8 cellular contexts compared by ENCODE assay signal in the genomic region with DNA sequence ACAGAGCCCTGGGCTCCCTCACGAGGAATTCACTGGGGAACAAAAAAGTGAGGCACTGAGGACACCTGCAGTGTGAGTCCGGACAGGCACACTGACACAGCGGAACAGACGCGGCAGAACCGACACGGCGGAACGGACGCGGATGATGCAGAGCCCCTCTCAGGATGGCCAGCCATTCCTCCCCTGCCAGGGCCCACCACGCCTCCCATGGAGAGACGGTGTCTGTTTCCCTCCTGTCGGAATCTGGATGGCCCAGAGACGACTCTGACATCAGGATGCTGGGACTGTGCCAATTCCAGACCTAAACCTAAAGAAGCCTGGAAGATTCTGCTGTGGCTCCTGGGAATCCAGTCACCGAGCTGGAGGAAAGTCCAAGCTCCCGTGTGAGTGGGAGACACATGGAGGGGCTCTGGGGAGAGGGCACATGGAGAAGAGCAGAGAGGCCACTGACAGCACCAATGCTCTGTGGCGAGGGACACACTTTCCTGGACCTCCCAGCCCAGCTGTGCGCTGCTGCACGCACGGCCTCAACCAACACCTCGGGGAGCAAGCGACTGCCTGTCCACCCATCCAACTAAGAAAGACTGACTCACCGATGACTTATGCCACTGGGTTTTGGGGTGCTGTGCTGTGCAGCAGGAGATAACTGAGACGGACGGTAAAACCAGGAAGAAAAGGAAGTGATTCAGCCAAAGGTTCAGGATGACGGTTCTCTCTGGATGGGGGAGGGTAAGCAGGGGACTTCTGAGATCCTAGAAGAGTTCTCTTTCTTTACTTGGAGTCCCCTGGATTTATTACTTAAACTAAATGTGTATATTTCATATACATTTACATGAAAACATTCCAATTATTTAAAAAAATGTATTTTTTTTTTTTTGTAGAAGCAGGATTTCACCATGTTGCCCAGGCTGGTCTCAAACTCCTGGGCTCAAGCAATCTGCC. TPM values are rescaled to one million over a fixed set of nuclear protein-coding genes. Genes with fewer than 3 reads are reported as not detected.
DNase-seq lines count a peak whose midpoint lies in the region; ATAC-seq, FAIRE-seq and TF ChIP-seq lines count a peak whose summit lies in the region.

No MANE protein-coding gene starts in this region.

- no peak for ATAC-seq in activated naive CD8-positive, alpha-beta T cell treated with anti-CD3 and anti-CD28 coated beads, Interleukin-2, amount 10 ng/mL, durations not matched to agents 7 days and 5 days (ENCODE audit: low read depth)
- ATAC-seq in memory B cell (ENCODE audit: low read depth) (no peak), GM21786 (IDR thresholded peaks at IDR 0.05; ENCODE audit: unreplicated experiment) (no peak), GM18517 (IDR thresholded peaks at IDR 0.05; ENCODE audit: unreplicated experiment) (no peak)

- POLR2A ChIA-PET in activated naive CD8-positive, alpha-beta T cell treated with anti-CD3 and anti-CD28 coated beads, Interleukin-2, amount 10 ng/mL, durations not matched to agents 7 days and 5 days (lab: Charles Lee) = no interaction called here

- FAIRE-seq in GM12892 (lab: Jason Lieb, UNC) = no peak

- peak overlapping the region; percentile 6 for H3K27ac Mint-ChIP-seq in activated naive CD8-positive, alpha-beta T cell treated with anti-CD3 and anti-CD28 coated beads, Interleukin-2, amount 10 ng/mL, durations not matched to agents 7 days and 5 days
- peak overlapping the region; percentile 88 for H3K27ac Mint-ChIP-seq in memory B cell

- peaks cover 13% of the 10 kb centered on the region for H3K36me3 Mint-ChIP-seq in activated naive CD8-positive, alpha-beta T cell treated with anti-CD3 and anti-CD28 coated beads, Interleukin-2, amount 10 ng/mL, durations not matched to agents 7 days and 5 days
- peaks cover 15% of the 10 kb centered on the region for H3K36me3 Mint-ChIP-seq in memory B cell

- DNase-seq in AG09309 (ENCODE audit: low read depth) (peak; percentile 85), HT1080 (ENCODE audit: low read depth) (peak; percentile 99), memory B cell (ENCODE audit: low spot score in 2 of 2) (no peak), GM12892 (ENCODE audit: insufficient read length) (no peak)
- DNase-seq in activated naive CD8-positive, alpha-beta T cell treated with anti-CD3 and anti-CD28 coated beads, Interleukin-2, amount 10 ng/mL, durations not matched to agents 7 days and 5 days = no peak
- no peak for DNase-seq in activated CD4-positive, CD25-positive, alpha-beta regulatory T cell (lab: John Stamatoyannopoulos, UW)

- no peak for TF ChIP-seq POLR2A in GM12892 (IDR thresholded peaks at IDR 0.05; ENCODE audit: low read depth, low read length)

- no peaks in the 10 kb centered on the region for H3K9me3 Mint-ChIP-seq in activated naive CD8-positive, alpha-beta T cell treated with anti-CD3 and anti-CD28 coated beads, Interleukin-2, amount 10 ng/mL, durations not matched to agents 7 days and 5 days
- no peaks in the 10 kb centered on the region for H3K9me3 Mint-ChIP-seq in memory B cell

- H3K4me1 Mint-ChIP-seq in activated naive CD8-positive, alpha-beta T cell treated with anti-CD3 and anti-CD28 coated beads, Interleukin-2, amount 10 ng/mL, durations not matched to agents 7 days and 5 days = peaks cover 57% of the 10 kb centered on the region
- peaks cover 72% of the 10 kb centered on the region for H3K4me1 Mint-ChIP-seq in memory B cell

- H3K27me3 Mint-ChIP-seq in activated naive CD8-positive, alpha-beta T cell treated with anti-CD3 and anti-CD28 coated beads, Interleukin-2, amount 10 ng/mL, durations not matched to agents 7 days and 5 days = no peaks in the 10 kb centered on the region
- H3K27me3 Mint-ChIP-seq in memory B cell = no peaks in the 10 kb centered on the region

- TF ChIP-seq CTCF in AG09309 (IDR thresholded peaks at IDR 0.05; ENCODE audit: control insufficient read depth, insufficient read depth, low read depth, low read length, missing control alignments) = no peak

- no peak overlapping the region for H3K4me3 Mint-ChIP-seq in activated naive CD8-positive, alpha-beta T cell treated with anti-CD3 and anti-CD28 coated beads, Interleukin-2, amount 10 ng/mL, durations not matched to agents 7 days and 5 days
- H3K4me3 Mint-ChIP-seq in memory B cell = no peak overlapping the region

- no peak overlapping the region for H3K4me3 ChIP-seq in AG09309 (ENCODE audit: control insufficient read depth, low read depth, low read length)

RNA-seq across cellular contexts. Expression of gene ZBTB17, which starts 23.3 kb away (rescaled TPM):
- total RNA-seq in HT1080 (2014; rRNA removed; shearing (Covaris generic)) = 40.0 and 52.2 TPM in 2 replicates
- 19.8 and 21.0 TPM in 2 replicates for polyA plus RNA-seq in HT1080 (2015; cell fraction: cytosol; rRNA removed)
- polyA plus RNA-seq in HT1080 (2015; cell fraction: nucleus; rRNA removed) = 71.9 and 78.5 TPM in 2 replicates
- 10 to 100 TPM; 46.4 to 47.6 TPM for total RNA-seq in activated naive CD8-positive, alpha-beta T cell treated with anti-CD3 and anti-CD28 coated beads, Interleukin-2, amount 10 ng/mL, durations not matched to agents 7 days and 5 days
- polyA plus RNA-seq in GM12892 (2012; ENCODE audit: missing spikeins) = 12.6 TPM

RNA-seq across cellular contexts. Expression of gene SRARP, which starts 51.4 kb away (rescaled TPM):
- not detected in 2 replicates for total RNA-seq in HT1080 (2014; rRNA removed; shearing (Covaris generic))
- not detected in 2 replicates for polyA plus RNA-seq in HT1080 (2015; cell fraction: cytosol; rRNA removed)
- polyA plus RNA-seq in HT1080 (2015; cell fraction: nucleus; rRNA removed) = not detected in 2 replicates
- total RNA-seq in activated naive CD8-positive, alpha-beta T cell treated with anti-CD3 and anti-CD28 coated beads, Interleukin-2, amount 10 ng/mL, durations not matched to agents 7 days and 5 days = not detected
- polyA plus RNA-seq in GM12892 (2012; ENCODE audit: missing spikeins) = not detected

Comparison
In these comparisons a context has a peak if more than half of its experiments do, and no peak if none do; other contexts are left out.
1. DNase-seq: peak in AG09309 (single experiment) and HT1080 (single experiment); none in activated naive CD8-positive, alpha-beta T cell treated with anti-CD3 and anti-CD28 coated beads, Interleukin-2, amount 10 ng/mL, durations not matched to agents 7 days and 5 days (single experiment), memory B cell (0 of 2), activated CD4-positive, CD25-positive, alpha-beta regulatory T cell (0 of 4) and GM12892 (single experiment).